1 cellular context compared by ENCODE assay signal in the genomic region with DNA sequence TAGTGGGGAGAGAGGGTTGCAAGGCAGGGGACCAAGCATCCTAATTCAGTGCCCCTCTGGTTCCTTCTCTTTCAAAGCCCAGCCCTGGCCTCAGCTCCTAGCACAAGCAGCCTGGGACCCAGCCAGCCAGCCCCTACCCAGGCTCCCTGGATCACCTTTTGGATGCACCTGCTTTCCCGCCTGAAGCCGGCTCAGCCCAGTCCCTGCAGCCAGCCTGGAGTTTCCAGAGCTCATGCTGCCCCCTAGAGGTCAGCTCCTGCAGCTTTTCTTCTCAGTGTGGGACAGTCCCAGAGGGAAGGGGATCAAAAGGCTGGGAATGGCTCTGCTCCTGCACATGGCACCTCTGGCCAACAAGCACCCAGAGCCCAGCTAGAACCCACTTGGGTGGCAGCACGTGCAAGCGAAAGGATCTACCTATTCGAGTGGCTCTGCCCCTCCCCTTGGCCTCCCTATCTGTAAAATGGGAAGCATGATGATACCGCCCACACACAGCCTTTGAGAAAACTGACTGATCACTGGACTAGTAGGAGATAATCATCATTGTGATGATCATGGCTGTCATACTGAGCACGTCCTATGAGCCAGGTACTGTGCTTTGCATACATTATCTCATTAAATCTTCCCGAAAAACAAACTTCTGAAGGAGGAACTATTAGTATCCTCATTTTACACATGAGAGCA.
TF ChIP-seq lines count a peak whose summit lies in the region.

No MANE protein-coding gene starts in this region.

TF ChIP-seq in GM12878, 131 proteins besides CTCF, POLR2A, EP300 and RAD21 (continued from another document):
- 0 out of 2 replicates have a peak, but pooled peaks have one; percentile 50 for TF ChIP-seq IKZF1 (conservative IDR thresholded peaks at IDR 0.05)
- TF ChIP-seq IKZF2 (IDR thresholded peaks at IDR 0.05), result 0 out of 4 replicates have a peak, but pooled peaks of 1 of the 2 experiments have one; percentile 15
- TF ChIP-seq CEBPB (IDR thresholded peaks at IDR 0.05; ENCODE audit: borderline replicate concordance in 1 of 2, low read depth in 2 of 2, low read length in 2 of 2), result no peak
- 0 out of 2 replicates have a peak, but pooled peaks have one; percentile 59 for TF ChIP-seq RB1 (IDR thresholded peaks at IDR 0.05; ENCODE audit: borderline replicate concordance)
- TF ChIP-seq SP1 (IDR thresholded peaks at IDR 0.05; ENCODE audit: low read depth, low read length), result no peak
- no peak for TF ChIP-seq BCL11A (IDR thresholded peaks at IDR 0.05; ENCODE audit: low read depth, low read length)
- TF ChIP-seq TBL1XR1 (IDR thresholded peaks at IDR 0.05; ENCODE audit: low read depth, low read length), result no peak
TF ChIP-seq in GM12878: peak in this region for 7.
